Comparison of ENCODE assay signal across 1 cellular context in the genomic region with DNA sequence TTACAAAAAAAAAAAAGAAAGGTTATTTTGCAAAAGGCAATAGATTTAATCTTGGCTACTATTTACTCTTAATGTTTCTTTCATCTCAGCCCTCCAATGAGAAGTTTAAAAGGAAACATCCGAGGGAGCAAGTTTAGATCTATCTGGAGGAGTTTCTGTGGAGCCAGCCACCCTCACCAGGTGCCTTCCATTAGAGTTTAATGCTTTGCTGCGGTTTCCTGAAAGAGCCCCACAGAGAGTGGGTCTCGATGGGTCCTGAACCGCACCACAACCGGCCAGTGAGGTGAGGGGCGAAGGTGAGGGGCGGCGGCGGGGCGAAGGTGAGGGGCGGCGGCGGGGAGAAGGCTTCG.
TF ChIP-seq lines count a peak whose summit lies in the region.

No MANE protein-coding gene starts in this region.

TF ChIP-seq in K562, 482 proteins besides CTCF, POLR2A, EP300 and RAD21 (continued from another document):
- TF ChIP-seq, protein P1, sequence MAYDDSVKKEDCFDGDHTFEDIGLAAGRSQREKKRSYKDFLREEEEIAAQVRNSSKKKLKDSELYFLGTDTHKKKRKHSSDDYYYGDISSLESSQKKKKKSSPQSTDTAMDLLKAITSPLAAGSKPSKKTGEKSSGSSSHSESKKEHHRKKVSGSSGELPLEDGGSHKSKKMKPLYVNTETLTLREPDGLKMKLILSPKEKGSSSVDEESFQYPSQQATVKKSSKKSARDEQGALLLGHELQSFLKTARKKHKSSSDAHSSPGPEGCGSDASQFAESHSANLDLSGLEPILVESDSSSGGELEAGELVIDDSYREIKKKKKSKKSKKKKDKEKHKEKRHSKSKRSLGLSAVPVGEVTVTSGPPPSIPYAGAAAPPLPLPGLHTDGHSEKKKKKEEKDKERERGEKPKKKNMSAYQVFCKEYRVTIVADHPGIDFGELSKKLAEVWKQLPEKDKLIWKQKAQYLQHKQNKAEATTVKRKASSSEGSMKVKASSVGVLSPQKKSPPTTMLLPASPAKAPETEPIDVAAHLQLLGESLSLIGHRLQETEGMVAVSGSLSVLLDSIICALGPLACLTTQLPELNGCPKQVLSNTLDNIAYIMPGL (CRISPR knock-in tag; IDR thresholded peaks at IDR 0.05), result 0 out of 2 replicates have a peak, but pooled peaks have one; percentile 9
